In the genomic region with DNA sequence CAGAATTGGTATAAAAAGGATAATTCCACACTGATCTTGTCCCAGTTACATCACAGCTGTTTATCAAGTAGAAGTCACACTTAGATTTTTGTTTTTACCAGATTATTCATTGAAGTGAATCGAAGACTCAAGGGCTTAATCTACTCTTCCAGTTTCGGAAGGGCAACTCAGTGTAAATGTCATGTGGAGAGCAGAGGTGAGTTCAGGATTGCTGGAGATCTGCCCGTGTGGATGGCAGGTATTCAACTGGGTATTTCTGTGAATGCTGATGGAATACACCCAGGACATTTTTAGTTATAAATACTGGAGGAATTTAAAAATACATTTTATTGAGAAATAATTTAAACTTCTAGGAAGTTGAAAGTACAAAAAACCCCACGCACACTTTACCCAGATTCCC, we compare ENCODE assay signal across 18 cellular contexts. TPM values are rescaled to one million over a fixed set of nuclear protein-coding genes. Genes with fewer than 3 reads are reported as not detected.
DNase-seq lines count a peak whose midpoint lies in the region; ATAC-seq, FAIRE-seq and TF ChIP-seq lines count a peak whose summit lies in the region.
"Had no signal": no experiment of that assay in that cellular context is flagged by ENCODE, and none has a peak within 500 bp of the region (broad histone marks: within the 10 kb centered on the region; RNA-seq: fewer than 3 reads in every experiment).

No MANE protein-coding gene starts in this region.

- no peak for TF ChIP-seq CTCF in D721Med (IDR thresholded peaks at IDR 0.05; ENCODE audit: insufficient read depth, missing control alignments)

- CTCF ChIA-PET in naive thymus-derived CD4-positive, alpha-beta T cell (lab: Charles Lee) = no interaction called here

- no peak overlapping the region for H3K27ac ChIP-seq in naive thymus-derived CD4-positive, alpha-beta T cell (ENCODE audit: low read depth, low read length)
- H3K27ac ChIP-seq: BLaER1 treated with 17β-estradiol and CSF1 and Interleukin-3, amounts not matched to agents 10 nM and 100 nM had no signal

- no peaks in the 10 kb centered on the region for H3K36me3 Mint-ChIP-seq in activated naive CD8-positive, alpha-beta T cell
- H3K36me3 Mint-ChIP-seq in activated naive CD8-positive, alpha-beta T cell treated with anti-CD3 and anti-CD28 coated beads, Interleukin-2, amount 50 U/mL, for 24 hours (ENCODE audit: low read depth) = peaks cover 4% of the 10 kb centered on the region
- peaks cover 7% of the 10 kb centered on the region for H3K36me3 Mint-ChIP-seq in central memory CD8-positive, alpha-beta T cell (ENCODE audit: insufficient read depth)
- H3K36me3 Mint-ChIP-seq in naive thymus-derived CD4-positive, alpha-beta T cell = peaks cover 0 to 6% (median 3%) of the 10 kb centered on the region in 5 donors

- no peaks in the 10 kb centered on the region for H3K4me1 ChIP-seq in naive thymus-derived CD4-positive, alpha-beta T cell (ENCODE audit: control insufficient read depth in 2 of 2, insufficient read depth in 2 of 2, low read length in 2 of 2)

- intact Hi-C loops in naive thymus-derived CD4-positive, alpha-beta T cell (cut with micrococcal nuclease) = no loop called here

- no peak for ATAC-seq in activated naive CD8-positive, alpha-beta T cell treated with anti-CD3 and anti-CD28 coated beads, Interleukin-2, amount 50 U/mL, for 24 hours
- ATAC-seq in central memory CD8-positive, alpha-beta T cell (replicated peaks; ENCODE audit: extremely low read depth, poor library complexity, severe bottlenecking) = no peak
- no peak for ATAC-seq in naive thymus-derived CD4-positive, alpha-beta T cell
- no peak for ATAC-seq in HG03342 (IDR thresholded peaks at IDR 0.05; ENCODE audit: unreplicated experiment)
- ATAC-seq: GM23338 had no signal

- no peak for DNase-seq in activated naive CD8-positive, alpha-beta T cell treated with anti-CD3 and anti-CD28 coated beads, Interleukin-2, amount 50 U/mL, for 24 hours
- no peak for DNase-seq in D721Med (ENCODE audit: insufficient read length, low spot score)
- no peak for DNase-seq in central memory CD8-positive, alpha-beta T cell (ENCODE audit: low spot score in 2 of 2)
- no peak for DNase-seq in naive thymus-derived CD4-positive, alpha-beta T cell
- DNase-seq in NCI-H1436 (lab: John Stamatoyannopoulos, UW) = no peak
- DNase-seq in NCI-H2227 (lab: John Stamatoyannopoulos, UW; ENCODE audit: unreplicated experiment) = no peak
- DNase-seq: ACHN; CD4-positive, CD25-positive, alpha-beta regulatory T cell; DMS153; DMS79 treated with DMSO at 0.1 percent for 48 hours; EL; H7 had no signal

- no peaks in the 10 kb centered on the region for H3K27me3 Mint-ChIP-seq in activated naive CD8-positive, alpha-beta T cell
- H3K27me3 Mint-ChIP-seq in activated naive CD8-positive, alpha-beta T cell treated with anti-CD3 and anti-CD28 coated beads, Interleukin-2, amount 50 U/mL, for 24 hours = no peaks in the 10 kb centered on the region
- no peaks in the 10 kb centered on the region for H3K27me3 Mint-ChIP-seq in central memory CD8-positive, alpha-beta T cell
- no peaks in the 10 kb centered on the region for H3K27me3 Mint-ChIP-seq in naive thymus-derived CD4-positive, alpha-beta T cell

- FAIRE-seq in D721Med (lab: Jason Lieb, UNC) = peak; percentile 48
- FAIRE-seq: G401.6, GM12891 had no signal

- peaks cover 2% of the 10 kb centered on the region for H3K4me1 Mint-ChIP-seq in activated naive CD8-positive, alpha-beta T cell (ENCODE audit: low read depth)
- H3K4me1 Mint-ChIP-seq in activated naive CD8-positive, alpha-beta T cell treated with anti-CD3 and anti-CD28 coated beads, Interleukin-2, amount 50 U/mL, for 24 hours = no peaks in the 10 kb centered on the region
- H3K4me1 Mint-ChIP-seq in central memory CD8-positive, alpha-beta T cell = peaks cover 8% of the 10 kb centered on the region
- H3K4me1 Mint-ChIP-seq in naive thymus-derived CD4-positive, alpha-beta T cell = peaks cover 0 to 14% (median 9%) of the 10 kb centered on the region in 7 donors

- peak overlapping the region; percentile 50 for H3K27ac Mint-ChIP-seq in activated naive CD8-positive, alpha-beta T cell
- no peak overlapping the region for H3K27ac Mint-ChIP-seq in activated naive CD8-positive, alpha-beta T cell treated with anti-CD3 and anti-CD28 coated beads, Interleukin-2, amount 50 U/mL, for 24 hours
- H3K27ac Mint-ChIP-seq in central memory CD8-positive, alpha-beta T cell (ENCODE audit: low read depth) = peak overlapping the region; percentile 9
- peak overlapping the region in 5 of 9 donors; percentile 3 to 83 (median 43) for H3K27ac Mint-ChIP-seq in naive thymus-derived CD4-positive, alpha-beta T cell
- H3K27ac Mint-ChIP-seq: CD4-positive, CD25-positive, alpha-beta regulatory T cell; GM23338 had no signal

- H3K36me3 ChIP-seq in naive thymus-derived CD4-positive, alpha-beta T cell (ENCODE audit: control insufficient read depth in 2 of 3, insufficient read depth in 3 of 3, low read length in 3 of 3) = peaks cover 0 to 4% (median 0%) of the 10 kb centered on the region in 3 experiments

- no peak overlapping the region for H3K4me3 Mint-ChIP-seq in activated naive CD8-positive, alpha-beta T cell
- H3K4me3 Mint-ChIP-seq in activated naive CD8-positive, alpha-beta T cell treated with anti-CD3 and anti-CD28 coated beads, Interleukin-2, amount 50 U/mL, for 24 hours = no peak overlapping the region
- H3K4me3 Mint-ChIP-seq in central memory CD8-positive, alpha-beta T cell = no peak overlapping the region
- no peak overlapping the region for H3K4me3 Mint-ChIP-seq in naive thymus-derived CD4-positive, alpha-beta T cell
- H3K4me3 Mint-ChIP-seq: CD4-positive, CD25-positive, alpha-beta regulatory T cell; GM23338 had no signal

- H3K9me3 ChIP-seq in naive thymus-derived CD4-positive, alpha-beta T cell (ENCODE audit: control insufficient read depth in 2 of 3, low read length in 3 of 3) = no peaks in the 10 kb centered on the region
- H3K9me3 ChIP-seq: BLaER1 treated with 17β-estradiol and CSF1 and Interleukin-3, amounts not matched to agents 10 nM and 100 nM had no signal

- H3K9me3 Mint-ChIP-seq in activated naive CD8-positive, alpha-beta T cell (ENCODE audit: low read depth) = no peaks in the 10 kb centered on the region
- H3K9me3 Mint-ChIP-seq in activated naive CD8-positive, alpha-beta T cell treated with anti-CD3 and anti-CD28 coated beads, Interleukin-2, amount 50 U/mL, for 24 hours = no peaks in the 10 kb centered on the region
- H3K9me3 Mint-ChIP-seq in central memory CD8-positive, alpha-beta T cell = no peaks in the 10 kb centered on the region
- H3K9me3 Mint-ChIP-seq in naive thymus-derived CD4-positive, alpha-beta T cell = no peaks in the 10 kb centered on the region
- H3K9me3 Mint-ChIP-seq: CD4-positive, CD25-positive, alpha-beta regulatory T cell; GM23338 had no signal

- H3K4me3 ChIP-seq in naive thymus-derived CD4-positive, alpha-beta T cell (ENCODE audit: low read length) = no peak overlapping the region
- H3K4me3 ChIP-seq: BLaER1 treated with 17β-estradiol and CSF1 and Interleukin-3, amounts not matched to agents 10 nM and 100 nM; GM23338 had no signal

- POLR2A ChIA-PET in naive thymus-derived CD4-positive, alpha-beta T cell (lab: Charles Lee) = interaction anchor here (1.1 kb wide), 1 partner anchor 328 kb away, joined by 3 read pairs; no protein-coding TSS in a partner anchor

- no peaks in the 10 kb centered on the region for H3K27me3 ChIP-seq in naive thymus-derived CD4-positive, alpha-beta T cell (ENCODE audit: control insufficient read depth in 2 of 2, insufficient read depth in 2 of 2, low read length in 2 of 2)
- H3K27me3 ChIP-seq: BLaER1 treated with 17β-estradiol and CSF1 and Interleukin-3, amounts not matched to agents 10 nM and 100 nM had no signal

RNA-seq across cellular contexts. Expression of gene CC2D1B, which starts 19.4 kb away (rescaled TPM):
- 10 to 100 TPM; 44.5 to 91.2 (median 58.3) TPM for total RNA-seq in naive thymus-derived CD4-positive, alpha-beta T cell
- 10 to 100 TPM in 1 of 2 donors, 1 to 10 TPM in 1; 5.2 to 16.7 TPM for polyA plus RNA-seq in naive thymus-derived CD4-positive, alpha-beta T cell

RNA-seq across cellular contexts. Expression of gene ORC1, which starts 57.6 kb away (rescaled TPM):
- total RNA-seq in naive thymus-derived CD4-positive, alpha-beta T cell = 10 to 100 TPM in 1 of 5 experiments, 1 to 10 TPM in 3, under 1 TPM in 1; 0.97 to 25.2 (median 1.3) TPM
- polyA plus RNA-seq in naive thymus-derived CD4-positive, alpha-beta T cell = under 1 TPM in 1 of 2 donors, not detected in 1; 0.74 TPM

RNA-seq across cellular contexts. Expression of gene PRPF38A, which starts 57.7 kb away (rescaled TPM):
- total RNA-seq in naive thymus-derived CD4-positive, alpha-beta T cell = 10 to 100 TPM; 62.1 to 98.7 (median 81.6) TPM
- 10 to 100 TPM; 34.7 to 35.9 TPM for polyA plus RNA-seq in naive thymus-derived CD4-positive, alpha-beta T cell
